In genomic region chr10:119299531-119299930, GRCh38 we compare ENCODE assay signal across 12 cellular contexts.
DNase-seq lines count a peak whose midpoint lies in the region; ATAC-seq and TF ChIP-seq lines count a peak whose summit lies in the region.
"Had no signal": no experiment of that assay in that cellular context is flagged by ENCODE, and none has a peak within 500 bp of the region (broad histone marks: within the 10 kb centered on the region; RNA-seq: fewer than 3 reads in every experiment).

No MANE protein-coding gene starts in this region.

- peak overlapping the region; percentile 68 for H3K27ac Mint-ChIP-seq in activated naive CD4-positive, alpha-beta T cell treated with anti-CD3 and anti-CD28 coated beads, Interleukin-2, amount 50 U/mL, for 24 hours
- no peak overlapping the region for H3K27ac Mint-ChIP-seq in activated T-cell treated with anti-CD3 and anti-CD28 coated beads, Interleukin-2, amount 50 U/mL, for 24 hours

- H3K27me3 ChIP-seq in esophagus muscularis mucosa (no peaks in the 10 kb centered on the region), transverse colon (no peaks in the 10 kb centered on the region)
- H3K27me3 ChIP-seq: BLaER1 treated with 17β-estradiol and CSF1 and Interleukin-3, amounts not matched to agents 10 nM and 100 nM; pancreas had no signal

- H3K4me1 ChIP-seq in esophagus muscularis mucosa (peaks cover 51 to 89% (median 79%) of the 10 kb centered on the region in 4 donors), transverse colon (peaks cover 11 to 45% (median 15%) of the 10 kb centered on the region in 4 donors)

- H3K36me3 ChIP-seq in esophagus muscularis mucosa (peaks cover 0 to 8% (median 0%) of the 10 kb centered on the region in 4 donors), transverse colon (no peaks in the 10 kb centered on the region)
- H3K36me3 ChIP-seq: BLaER1 treated with 17β-estradiol and CSF1 and Interleukin-3, amounts not matched to agents 10 nM and 100 nM; pancreas had no signal

- H3K9me3 ChIP-seq in esophagus muscularis mucosa = peaks cover 0 to 10% (median 0%) of the 10 kb centered on the region in 4 donors
- H3K9me3 ChIP-seq in transverse colon = no peaks in the 10 kb centered on the region
- H3K9me3 ChIP-seq: pancreas had no signal

- no peaks in the 10 kb centered on the region for H3K27me3 Mint-ChIP-seq in activated naive CD4-positive, alpha-beta T cell treated with anti-CD3 and anti-CD28 coated beads, Interleukin-2, amount 50 U/mL, for 24 hours
- no peaks in the 10 kb centered on the region for H3K27me3 Mint-ChIP-seq in activated T-cell treated with anti-CD3 and anti-CD28 coated beads, Interleukin-2, amount 50 U/mL, for 24 hours

- TF ChIP-seq EP300 in esophagus muscularis mucosa (IDR thresholded peaks at IDR 0.05) (no peak), transverse colon (IDR thresholded peaks at IDR 0.05; ENCODE audit: low read depth) (no peak)

- peaks cover 7% of the 10 kb centered on the region for H3K9me3 Mint-ChIP-seq in activated naive CD4-positive, alpha-beta T cell treated with anti-CD3 and anti-CD28 coated beads, Interleukin-2, amount 50 U/mL, for 24 hours
- peaks cover 4% of the 10 kb centered on the region for H3K9me3 Mint-ChIP-seq in activated T-cell treated with anti-CD3 and anti-CD28 coated beads, Interleukin-2, amount 50 U/mL, for 24 hours

- H3K4me3 Mint-ChIP-seq in activated naive CD4-positive, alpha-beta T cell treated with anti-CD3 and anti-CD28 coated beads, Interleukin-2, amount 50 U/mL, for 24 hours = no peak overlapping the region
- no peak overlapping the region for H3K4me3 Mint-ChIP-seq in activated T-cell treated with anti-CD3 and anti-CD28 coated beads, Interleukin-2, amount 50 U/mL, for 24 hours

- peak overlapping the region; percentile 46 to 71 (median 68) for H3K27ac ChIP-seq in esophagus muscularis mucosa (replicated peaks in 1 of 4)
- H3K27ac ChIP-seq in transverse colon = peak overlapping the region in 3 of 4 donors; percentile 12 to 42 (median 15)
- H3K27ac ChIP-seq: BLaER1 treated with 17β-estradiol and CSF1 and Interleukin-3, amounts not matched to agents 10 nM and 100 nM; pancreas had no signal

- DNase-seq in activated naive CD4-positive, alpha-beta T cell treated with anti-CD3 and anti-CD28 coated beads, Interleukin-2, amount 50 U/mL, for 16 hours = no peak
- peak; percentile 7 for DNase-seq in NCI-H82 treated with DMSO at 0.1 percent for 48 hours (lab: John Stamatoyannopoulos, UW; ENCODE audit: unreplicated experiment)
- DNase-seq in esophagus muscularis mucosa (ENCODE audit: extremely low spot score) = no peak
- no peak for DNase-seq in transverse colon
- no peak for DNase-seq in activated T-cell treated with anti-CD3 and anti-CD28 coated beads, Interleukin-2, amount 50 U/mL, for 24 hours
- DNase-seq: activated CD4-positive, alpha-beta T cell treated with anti-CD3 and anti-CD28 coated beads for 1 hour; amniotic stem cell; pancreas had no signal

- TF ChIP-seq POLR2A in esophagus muscularis mucosa (IDR thresholded peaks at IDR 0.05; ENCODE audit: low read depth) = no peak
- TF ChIP-seq POLR2A in transverse colon (IDR thresholded peaks at IDR 0.05) = no peak

- peaks cover 19% of the 10 kb centered on the region for H3K36me3 Mint-ChIP-seq in activated naive CD4-positive, alpha-beta T cell treated with anti-CD3 and anti-CD28 coated beads, Interleukin-2, amount 50 U/mL, for 24 hours
- H3K36me3 Mint-ChIP-seq in activated T-cell treated with anti-CD3 and anti-CD28 coated beads, Interleukin-2, amount 50 U/mL, for 24 hours (ENCODE audit: low read depth) = peaks cover 9% of the 10 kb centered on the region

- in situ Hi-C loops in transverse colon (cut with MboI; ENCODE audit: low pct_ligation_motif_present in 1 of 4, low pct_unique_long_range_greater_than_20kb in 1 of 4, low sequenced_read_pairs in 3 of 4) = no loop called here

- peak in 2 of 3 experiments; percentile 19 to 41 for TF ChIP-seq CTCF in esophagus muscularis mucosa (IDR thresholded peaks at IDR 0.05)
- peak in 1 of 5 experiments; percentile 20 for TF ChIP-seq CTCF in transverse colon (IDR thresholded peaks at IDR 0.05)

- peaks cover 70% of the 10 kb centered on the region for H3K4me1 Mint-ChIP-seq in activated naive CD4-positive, alpha-beta T cell treated with anti-CD3 and anti-CD28 coated beads, Interleukin-2, amount 50 U/mL, for 24 hours
- H3K4me1 Mint-ChIP-seq in activated T-cell treated with anti-CD3 and anti-CD28 coated beads, Interleukin-2, amount 50 U/mL, for 24 hours (ENCODE audit: low read depth) = peaks cover 60% of the 10 kb centered on the region

- H3K4me3 ChIP-seq in esophagus muscularis mucosa = no peak overlapping the region
- H3K4me3 ChIP-seq in transverse colon = no peak overlapping the region
- H3K4me3 ChIP-seq: BLaER1 treated with 17β-estradiol and CSF1 and Interleukin-3, amounts not matched to agents 10 nM and 100 nM; pancreas had no signal

- ATAC-seq in GM19397 (IDR thresholded peaks at IDR 0.05; ENCODE audit: unreplicated experiment) (no peak), GM19324 (IDR thresholded peaks at IDR 0.05; ENCODE audit: low FRiP score, unreplicated experiment) (no peak)

- intact Hi-C loops in esophagus muscularis mucosa (cut with DNase I) = no loop called here
- intact Hi-C loops in transverse colon (cut with DNase I; ENCODE audit: low total_unique reads) = no loop called here

- WGBS in esophagus muscularis mucosa = 65% methylated on average over 3 of the region's 3 CpGs
- 57 to 100% methylated on average over 1 to 3 of the region's 3 CpGs for WGBS in transverse colon (ENCODE audit: low coverage in 1 of 2), 2 donors
